ENCODE assay signal across 33 cellular contexts in the genomic region with DNA sequence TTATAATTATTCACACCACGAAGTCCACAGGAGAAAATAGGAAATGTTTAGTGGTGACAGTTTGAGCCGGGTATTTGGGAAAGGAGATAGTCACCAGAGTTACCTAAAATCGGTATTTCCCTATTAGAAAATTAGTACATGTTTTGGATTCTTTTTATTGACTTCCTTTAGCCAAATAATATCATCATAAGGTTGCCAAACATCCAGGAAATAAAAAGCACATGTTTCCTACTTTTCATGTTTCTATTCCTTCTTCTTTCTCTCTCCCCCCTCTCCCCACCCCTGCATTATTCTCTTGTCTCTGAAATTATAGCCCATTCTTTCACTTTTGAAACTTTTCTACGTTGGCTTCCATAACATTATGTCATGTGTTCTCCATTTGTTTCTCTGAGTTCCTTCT.
"Had no signal": no experiment of that assay in that cellular context is flagged by ENCODE, and none has a peak within 500 bp of the region (broad histone marks: within the 10 kb centered on the region; RNA-seq: fewer than 3 reads in every experiment).

No MANE protein-coding gene starts in this region.

- H3K27ac ChIP-seq: adrenal gland, body of pancreas, brain microvascular endothelial cell, cardiac muscle cell, VCaP had no signal

- H3K36me3 ChIP-seq: adrenal gland, brain microvascular endothelial cell, cardiac muscle cell had no signal

- ATAC-seq: activated CD8-positive, alpha-beta T cell treated with anti-CD3 and anti-CD28 coated beads for 36 hours; activated naive CD4-positive, alpha-beta T cell treated with anti-CD3 and anti-CD28 coated beads, Interleukin-2, amount 50 U/mL, for 72 hours; activated T-cell treated with anti-CD3 and anti-CD28 coated beads, Interleukin-2, amount 50 U/mL, for 4 hours; activated T-cell treated with anti-CD3 and anti-CD28 coated beads, Interleukin-2, amount 50 U/mL, for 72 hours; activated T-helper 17 cell treated with anti-CD3 and anti-CD28 coated beads, Interleukin-2, amount 50 U/mL, for 72 hours; body of pancreas had no signal

- DNase-seq: activated B cell treated with CpG ODN at 0.5 μM for 24 hours; activated CD4-positive, alpha-beta memory T cell treated with anti-CD3 and anti-CD28 coated beads for 36 hours; activated CD4-positive, alpha-beta T cell treated with anti-CD3 and anti-CD28 coated beads for 4 hours; activated CD4-positive, alpha-beta T cell treated with anti-CD3 and anti-CD28 coated beads, Interleukin-2, amount 10 ng/mL, durations not matched to agents 24 days and 14 days; activated CD4-positive, alpha-beta T cell treated with anti-CD3 and anti-CD28 coated beads, Interleukin-2, amount 50 U/mL, for 1 hour; activated CD4-positive, alpha-beta T cell treated with anti-CD3 and anti-CD28 coated beads, Interleukin-2, amount 50 U/mL, for 4 hours; activated CD4-positive, CD25-positive, alpha-beta regulatory T cell treated with anti-CD3 and anti-CD28 coated beads, Interleukin-2, amount 50 U/mL, for 72 hours; activated CD8-positive, alpha-beta memory T cell treated with anti-CD3 and anti-CD28 coated beads, Interleukin-2, amount 50 U/mL, for 4 hours; activated CD8-positive, alpha-beta T cell treated with anti-CD3 and anti-CD28 coated beads for 36 hours; activated effector memory CD4-positive, alpha-beta T cell treated with anti-CD3 and anti-CD28 coated beads, Interleukin-2, amount 50 U/mL, for 16 hours; activated gamma-delta T cell treated with Interleukin-2 at 50 U/mL for 16 hours; activated naive CD4-positive, alpha-beta T cell; activated naive CD4-positive, alpha-beta T cell treated with anti-CD3 and anti-CD28 coated beads for 36 hours; activated naive CD4-positive, alpha-beta T cell treated with anti-CD3 and anti-CD28 coated beads, Interleukin-2, amount 50 U/mL, for 16 hours; activated naive CD8-positive, alpha-beta T cell treated with anti-CD3 and anti-CD28 coated beads for 36 hours; activated T-cell treated with anti-CD3 and anti-CD28 coated beads for 4 hours; activated T-cell treated with anti-CD3 and anti-CD28 coated beads, Interleukin-2, amount 50 U/mL, for 1 hour; activated T-cell treated with anti-CD3 and anti-CD28 coated beads, Interleukin-2, amount 50 U/mL, for 4 hours; activated T-cell treated with anti-CD3 and anti-CD28 coated beads, Interleukin-2, amount 50 U/mL, for 72 hours; adrenal gland; amniotic stem cell; aorta; body of pancreas; brain microvascular endothelial cell; caudate nucleus; cerebellar nuclear complex; T-helper 1 cell; T-helper 2 cell; T-helper 9 cell had no signal

- H3K9me3 ChIP-seq: adrenal gland had no signal

- H3K27me3 ChIP-seq: adrenal gland, body of pancreas, brain microvascular endothelial cell, cardiac muscle cell had no signal

- H3K4me3 ChIP-seq: adrenal gland, body of pancreas, cardiac muscle cell had no signal

- H3K4me1 ChIP-seq: adrenal gland, body of pancreas had no signal
